In genomic region chrX:41933546-41933945, GRCh38 we compare ENCODE assay signal across 16 cellular contexts.
"Had no signal": no experiment of that assay in that cellular context is flagged by ENCODE, and none has a peak within 500 bp of the region (broad histone marks: within the 10 kb centered on the region; RNA-seq: fewer than 3 reads in every experiment).

No MANE protein-coding gene starts in this region.

- H3K4me3 ChIP-seq: neural progenitor cell, tibial artery had no signal

- H3K36me3 ChIP-seq: neural progenitor cell, tibial artery had no signal

- H3K36me3 Mint-ChIP-seq: memory B cell, neural progenitor cell had no signal

- H3K27me3 Mint-ChIP-seq: memory B cell had no signal

- DNase-seq: activated B cell treated with CpG ODN at 0.5 μM for 24 hours; activated CD4-positive, alpha-beta T cell treated with anti-CD3 and anti-CD28 coated beads, Interleukin-2, amount 50 U/mL, for 1 hour; activated effector memory CD4-positive, alpha-beta T cell treated with anti-CD3 and anti-CD28 coated beads, Interleukin-2, amount 50 U/mL, for 16 hours; activated naive CD4-positive, alpha-beta T cell treated with anti-CD3 and anti-CD28 coated beads, Interleukin-2, amount 50 U/mL, for 16 hours; activated T-cell treated with anti-CD3 and anti-CD28 coated beads, Interleukin-2, amount 50 U/mL, for 1 hour; dermis blood vessel endothelial cell; effector memory CD4-positive, alpha-beta T cell; stimulated activated CD4-positive, alpha-beta T cell treated with anti-CD3 and anti-CD28 coated beads, Interleukin-12 subunit alpha, Interleukin-12 subunit beta, amount 100 ng/mL, for 4 hours; stimulated activated CD4-positive, alpha-beta T cell treated with anti-CD3 and anti-CD28 coated beads, Interleukin-1b, Interleukin-23, amount 100 ng/mL, for 48 hours; stimulated activated CD8-positive, alpha-beta memory T cell treated with anti-CD3 and anti-CD28 coated beads, Interleukin-4, amount 100 ng/mL, for 48 hours; stimulated activated naive CD4-positive, alpha-beta T cell treated with Interleukin-2 at 50 U/mL for 16 hours; substantia nigra; tibial artery had no signal

- H3K27ac Mint-ChIP-seq: activated B cell treated with CpG ODN at 0.5 μM for 24 hours, memory B cell, neural progenitor cell, progenitor cell of endocrine pancreas had no signal

- H3K27ac ChIP-seq: neural progenitor cell, tibial artery had no signal

- H3K9me3 Mint-ChIP-seq: activated B cell treated with CpG ODN at 0.5 μM for 24 hours, memory B cell had no signal

- H3K4me3 Mint-ChIP-seq: activated B cell treated with CpG ODN at 0.5 μM for 24 hours, memory B cell, neural progenitor cell had no signal

- H3K4me1 Mint-ChIP-seq: activated B cell treated with CpG ODN at 0.5 μM for 24 hours, memory B cell, neural progenitor cell had no signal

- H3K9me3 ChIP-seq: tibial artery had no signal

- H3K4me1 ChIP-seq: neural progenitor cell, tibial artery had no signal
